Comparison of ENCODE assay signal across 24 cellular contexts in genomic region chr10:114881462-114881861, GRCh38. TPM values are rescaled to one million over a fixed set of nuclear protein-coding genes. Genes with fewer than 3 reads are reported as not detected.
A peak's percentile ranks its signal among the peaks of the same experiment; 100 is the strongest.
DNase-seq lines count a peak whose midpoint lies in the region; ATAC-seq and TF ChIP-seq lines count a peak whose summit lies in the region.
"Had no signal": no experiment of that assay in that cellular context is flagged by ENCODE, and none has a peak within 500 bp of the region (broad histone marks: within the 10 kb centered on the region; RNA-seq: fewer than 3 reads in every experiment).

No MANE protein-coding gene starts in this region.

- H3K27me3 Mint-ChIP-seq in endothelial cell (ENCODE audit: unreplicated experiment) (peaks cover 1% of the 10 kb centered on the region), nephron progenitor cell (ENCODE audit: low read depth, poor library complexity) (no peaks in the 10 kb centered on the region)

- H3K27me3 ChIP-seq in HUES64 (ENCODE audit: insufficient read depth, low read length) (no peaks in the 10 kb centered on the region), body of pancreas (no peaks in the 10 kb centered on the region), PC-3 (ENCODE audit: low read length) (no peaks in the 10 kb centered on the region)
- H3K27me3 ChIP-seq: breast epithelium had no signal

- H3K79me2 ChIP-seq in PC-3 (ENCODE audit: low read length) = no peaks in the 10 kb centered on the region

- 34% methylated on average over 3 of the region's 3 CpGs for WGBS in HUES64
- WGBS in body of pancreas, 2 donors = 82 to 95% methylated on average over 3 of the region's 3 CpGs

- H3K36me3 ChIP-seq in HUES64 (ENCODE audit: insufficient read depth, low read length) (no peaks in the 10 kb centered on the region), body of pancreas (replicated peaks in 1 of 2; ENCODE audit: insufficient read depth in 1 of 2, low read depth in 2 of 2) (no peaks in the 10 kb centered on the region), PC-3 (ENCODE audit: low read depth, low read length) (no peaks in the 10 kb centered on the region)
- H3K36me3 ChIP-seq: breast epithelium, tibial nerve had no signal

- no peak overlapping the region for H3K4me2 ChIP-seq in PC-3 (ENCODE audit: low read length)

- BruUV-seq in PC-3 (replicated peaks; lab: Mats Ljungman, UMichigan) = no TSS peak

- H4K20me1 ChIP-seq in PC-3 (ENCODE audit: low read length) = no peaks in the 10 kb centered on the region

- POLR2A ChIA-PET in PC-3 (lab: Charles Lee; ENCODE audit: unreplicated experiment) = no interaction called here

- CTCF ChIA-PET in PC-3 (lab: Charles Lee) = no interaction called here

- intact Hi-C loops in body of pancreas (cut with DNase I) = no loop called here
- intact Hi-C loops in PC-3 (cut with micrococcal nuclease) = no loop called here

- H3K4me3 Mint-ChIP-seq in endothelial cell (ENCODE audit: unreplicated experiment) (no peak overlapping the region), nephron progenitor cell (peak overlapping the region; percentile 58)
- H3K4me3 Mint-ChIP-seq: activated CD4-positive, alpha-beta T cell treated with anti-CD3 and anti-CD28 coated beads, Interleukin-2, amount 10 ng/mL, durations not matched to agents 7 days and 5 days; IgD-negative memory B cell; naive thymus-derived CD8-positive, alpha-beta T cell; stimulated activated naive CD8-positive, alpha-beta T cell treated with anti-CD3 and anti-CD28 coated beads, Interleukin-15, Interleukin-2, amounts not matched to agents 100 ng/mL and 50 ng/mL, for 24 hours; T-cell had no signal

- H3K4me1 ChIP-seq in HUES64 (ENCODE audit: insufficient read depth, low read length) = peaks cover 26% of the 10 kb centered on the region
- peaks cover 7% of the 10 kb centered on the region for H3K4me1 ChIP-seq in body of pancreas
- no peaks in the 10 kb centered on the region for H3K4me1 ChIP-seq in PC-3 (ENCODE audit: insufficient read depth, low read length)
- H3K4me1 ChIP-seq: breast epithelium, Caco-2 had no signal

- H3K27ac Mint-ChIP-seq in endothelial cell (ENCODE audit: unreplicated experiment) (peak overlapping the region; percentile 44), nephron progenitor cell (peak overlapping the region; percentile 94)
- H3K27ac Mint-ChIP-seq: activated CD4-positive, alpha-beta T cell treated with anti-CD3 and anti-CD28 coated beads, Interleukin-2, amount 10 ng/mL, durations not matched to agents 7 days and 5 days; IgD-negative memory B cell; naive thymus-derived CD8-positive, alpha-beta T cell; progenitor cell of endocrine pancreas; stimulated activated naive CD8-positive, alpha-beta T cell treated with anti-CD3 and anti-CD28 coated beads, Interleukin-15, Interleukin-2, amounts not matched to agents 100 ng/mL and 50 ng/mL, for 24 hours; T-cell had no signal

- H3K27ac ChIP-seq in HUES64 (ENCODE audit: low read depth, low read length) (peak overlapping the region; percentile 75; the same call in 1 of the 2 replicates), body of pancreas (no peak overlapping the region), PC-3 (ENCODE audit: low read length) (no peak overlapping the region)
- H3K27ac ChIP-seq: coronary artery had no signal

- H2AFZ ChIP-seq in PC-3 (ENCODE audit: low read length) = no peak overlapping the region

- H3K9me3 ChIP-seq in HUES64 (ENCODE audit: insufficient read depth, low read depth, low read length) (no peaks in the 10 kb centered on the region), body of pancreas (no peaks in the 10 kb centered on the region), PC-3 (ENCODE audit: low read length) (no peaks in the 10 kb centered on the region)
- H3K9me3 ChIP-seq: breast epithelium, Caco-2, tibial nerve had no signal

- no peak for TF ChIP-seq POLR2A in body of pancreas (IDR thresholded peaks at IDR 0.05)

- H3K9ac ChIP-seq in HUES64 (ENCODE audit: low read depth, low read length) (no peak overlapping the region), PC-3 (ENCODE audit: low read length) (no peak overlapping the region)

- H3K9me3 Mint-ChIP-seq in endothelial cell (ENCODE audit: unreplicated experiment) (no peaks in the 10 kb centered on the region), nephron progenitor cell (no peaks in the 10 kb centered on the region)
- H3K9me3 Mint-ChIP-seq: activated CD4-positive, alpha-beta T cell treated with anti-CD3 and anti-CD28 coated beads, Interleukin-2, amount 10 ng/mL, durations not matched to agents 7 days and 5 days; IgD-negative memory B cell; naive thymus-derived CD8-positive, alpha-beta T cell; stimulated activated naive CD8-positive, alpha-beta T cell treated with anti-CD3 and anti-CD28 coated beads, Interleukin-15, Interleukin-2, amounts not matched to agents 100 ng/mL and 50 ng/mL, for 24 hours; T-cell had no signal

- no peak for TF ChIP-seq CTCF in endothelial cell (IDR thresholded peaks at IDR 0.05; ENCODE audit: unreplicated experiment)
- no peak for TF ChIP-seq CTCF in nephron progenitor cell (IDR thresholded peaks at IDR 0.05)
- TF ChIP-seq CTCF in body of pancreas (IDR thresholded peaks at IDR 0.05) = no peak
- TF ChIP-seq CTCF in PC-3 (conservative IDR thresholded peaks at IDR 0.05; ENCODE audit: low read depth, low read length) = no peak

- H3F3A ChIP-seq in PC-3 (ENCODE audit: low read length, unreplicated experiment) = no peaks in the 10 kb centered on the region

- H3K4me1 Mint-ChIP-seq in endothelial cell (ENCODE audit: unreplicated experiment) = peaks cover 19% of the 10 kb centered on the region
- peaks cover 85% of the 10 kb centered on the region for H3K4me1 Mint-ChIP-seq in nephron progenitor cell

- no peaks in the 10 kb centered on the region for H3K9me2 ChIP-seq in PC-3 (replicated peaks; ENCODE audit: low read length)

- H3K36me3 Mint-ChIP-seq in endothelial cell (ENCODE audit: low read depth, unreplicated experiment) (no peaks in the 10 kb centered on the region), nephron progenitor cell (ENCODE audit: low read depth) (no peaks in the 10 kb centered on the region)
- H3K36me3 Mint-ChIP-seq: IgD-negative memory B cell; naive thymus-derived CD8-positive, alpha-beta T cell; T-cell had no signal

- ATAC-seq in body of pancreas (no peak), GM21723 (IDR thresholded peaks at IDR 0.05; ENCODE audit: unreplicated experiment) (no peak), PC-3 (no peak)
- ATAC-seq: HCT116; naive thymus-derived CD8-positive, alpha-beta T cell; T-cell had no signal

- DNase-seq in endothelial cell (ENCODE audit: low spot score) (no peak), nephron progenitor cell (peak; percentile 50), body of pancreas (no peak), PC-3 (no peak)
- DNase-seq in stimulated activated CD4-positive, alpha-beta T cell treated with anti-CD3 and anti-CD28 coated beads, Interleukin-4, amount 100 ng/mL, for 24 hours = no peak
- DNase-seq: activated CD4-positive, alpha-beta T cell treated with anti-CD3 and anti-CD28 coated beads, Interleukin-2, amount 10 ng/mL, durations not matched to agents 7 days and 5 days; activated CD8-positive, alpha-beta memory T cell treated with anti-CD3 and anti-CD28 coated beads, Interleukin-2, amount 50 U/mL, for 4 hours; Caco-2; naive thymus-derived CD8-positive, alpha-beta T cell; NCI-H1417 treated with DMSO at 0.1 percent for 48 hours; NCI-H2171; NCI-H524 treated with DMSO at 0.1 percent for 48 hours; stimulated activated CD4-positive, alpha-beta T cell treated with anti-CD3 and anti-CD28 coated beads, Interleukin-2, amount 100 ng/mL, for 48 hours; T-cell had no signal

- H3K4me3 ChIP-seq in HUES64 (ENCODE audit: low read length) (no peak overlapping the region), body of pancreas (no peak overlapping the region), PC-3 (ENCODE audit: low read length) (no peak overlapping the region)
- H3K4me3 ChIP-seq: breast epithelium, coronary artery, skin epidermis, tibial nerve had no signal

RNA-seq across cellular contexts. Expression of gene TRUB1, which starts 56.5 kb away (rescaled TPM):
- 20.4 TPM for polyA plus RNA-seq in HUES64 (2013, experiment 1 of 2)
- 21.9 TPM for polyA plus RNA-seq in HUES64 (2013, experiment 2 of 2)
- total RNA-seq in endothelial cell (ENCODE audit: unreplicated experiment) (15.4 TPM), body of pancreas (10 to 100 TPM; 12.2 to 38.2 TPM), PC-3 (2014; rRNA removed) (21.7 and 28.0 TPM in 2 replicates)

RNA-seq across cellular contexts. Expression of gene FHIP2A, which starts 59.9 kb away (rescaled TPM):
- 8.2 TPM for polyA plus RNA-seq in HUES64 (2013, experiment 1 of 2)
- polyA plus RNA-seq in HUES64 (2013, experiment 2 of 2) = 9.4 TPM
- total RNA-seq in endothelial cell (ENCODE audit: unreplicated experiment) (50.1 TPM), body of pancreas (10 to 100 TPM; 14.8 to 19.8 TPM), PC-3 (2014; rRNA removed) (3.7 and 4.6 TPM in 2 replicates)
